In the genomic region with DNA sequence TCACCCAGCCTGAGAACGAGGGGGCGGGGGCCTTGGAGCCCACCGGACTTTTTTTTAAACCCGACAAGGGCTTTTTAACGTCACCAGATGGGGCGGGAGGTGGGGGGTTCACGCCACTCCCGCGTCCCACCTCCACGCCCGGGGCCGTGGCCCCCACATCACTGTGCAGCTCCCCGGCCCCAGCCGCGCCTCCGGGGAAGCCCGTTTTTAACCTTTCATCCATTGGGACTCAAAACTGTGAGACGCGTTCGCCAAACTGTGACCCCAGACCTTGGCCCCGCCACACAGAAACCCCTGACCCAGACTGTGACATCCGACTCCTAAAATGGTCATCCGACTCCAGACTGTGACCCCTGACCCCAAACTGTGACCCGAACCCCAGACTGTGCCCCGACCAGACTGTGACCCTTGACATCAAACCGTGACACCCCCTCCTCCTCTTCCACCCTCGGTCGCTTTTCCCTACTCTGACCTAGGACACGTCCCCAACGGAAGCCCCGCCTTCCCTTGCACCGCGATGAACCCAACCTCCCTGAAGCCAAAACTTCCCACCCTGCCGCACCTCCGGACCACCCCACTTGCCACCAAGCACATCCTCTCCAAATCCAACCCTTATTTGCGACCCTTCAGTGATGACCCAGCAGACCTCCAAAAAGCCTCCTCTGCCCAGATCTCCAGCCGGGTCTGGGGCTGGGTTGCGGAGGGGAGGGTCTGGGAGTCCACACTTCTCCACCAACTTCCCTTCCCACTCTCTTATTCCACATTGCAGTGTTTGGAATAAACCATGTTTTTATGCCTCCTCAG, we compare ENCODE assay signal across 9 cellular contexts.
DNase-seq lines count a peak whose midpoint lies in the region; ATAC-seq and TF ChIP-seq lines count a peak whose summit lies in the region.
"Had no signal": no experiment of that assay in that cellular context is flagged by ENCODE, and none has a peak within 500 bp of the region (broad histone marks: within the 10 kb centered on the region; RNA-seq: fewer than 3 reads in every experiment).

No MANE protein-coding gene starts in this region.

- intact Hi-C loops in tibial artery (cut with DNase I; ENCODE audit: low total_unique reads) = no loop called here

- CTCF ChIA-PET in activated naive CD4-positive, alpha-beta T cell treated with anti-CD3 and anti-CD28 coated beads, Interleukin-2, amount 10 ng/mL, durations not matched to agents 7 days and 5 days (lab: Charles Lee) = no interaction called here

- H3K36me3 Mint-ChIP-seq in activated naive CD4-positive, alpha-beta T cell treated with anti-CD3 and anti-CD28 coated beads, Interleukin-2, amount 10 ng/mL, durations not matched to agents 7 days and 5 days = peaks cover 23% of the 10 kb centered on the region

- no peak overlapping the region for H3K9ac ChIP-seq in iPS-15b (ENCODE audit: low read depth, low read length)

- peaks cover 49% of the 10 kb centered on the region for H3K27me3 Mint-ChIP-seq in activated naive CD4-positive, alpha-beta T cell treated with anti-CD3 and anti-CD28 coated beads, Interleukin-2, amount 10 ng/mL, durations not matched to agents 7 days and 5 days

- H3K9me3 Mint-ChIP-seq in activated naive CD4-positive, alpha-beta T cell treated with anti-CD3 and anti-CD28 coated beads, Interleukin-2, amount 10 ng/mL, durations not matched to agents 7 days and 5 days = no peaks in the 10 kb centered on the region

- peak overlapping the region; percentile 55 for H3K27ac Mint-ChIP-seq in activated naive CD4-positive, alpha-beta T cell treated with anti-CD3 and anti-CD28 coated beads, Interleukin-2, amount 10 ng/mL, durations not matched to agents 7 days and 5 days

- H3K4me1 Mint-ChIP-seq in activated naive CD4-positive, alpha-beta T cell treated with anti-CD3 and anti-CD28 coated beads, Interleukin-2, amount 10 ng/mL, durations not matched to agents 7 days and 5 days = peaks cover 39% of the 10 kb centered on the region

- H3K9me3 ChIP-seq in iPS-15b (ENCODE audit: control insufficient read depth, insufficient read depth, low read length) (no peaks in the 10 kb centered on the region), tibial artery (no peaks in the 10 kb centered on the region)

- H3K4me1 ChIP-seq in iPS-15b (ENCODE audit: control insufficient read depth, insufficient read depth, low read length) (peaks cover 4% of the 10 kb centered on the region), tibial artery (peaks cover 0 to 27% (median 21%) of the 10 kb centered on the region in 4 donors)

- H3K36me3 ChIP-seq in iPS-15b (ENCODE audit: control insufficient read depth, insufficient read depth, low read length) = peaks cover 5% of the 10 kb centered on the region
- H3K36me3 ChIP-seq in tibial artery = peaks cover 11 to 25% (median 21%) of the 10 kb centered on the region in 3 donors

- H3K4me3 Mint-ChIP-seq in activated naive CD4-positive, alpha-beta T cell treated with anti-CD3 and anti-CD28 coated beads, Interleukin-2, amount 10 ng/mL, durations not matched to agents 7 days and 5 days = peak overlapping the region; percentile 77

- H3K4me3 ChIP-seq in iPS-15b (ENCODE audit: low read depth, low read length) (peak overlapping the region; percentile 16), tibial artery (peak overlapping the region; percentile 82 to 99)

- no peaks in the 10 kb centered on the region for H3K27me3 ChIP-seq in iPS-15b (ENCODE audit: control insufficient read depth, insufficient read depth, low read length)
- H3K27me3 ChIP-seq in tibial artery = peaks cover 0 to 29% of the 10 kb centered on the region in 2 donors

- DNase-seq in activated naive CD4-positive, alpha-beta T cell treated with anti-CD3 and anti-CD28 coated beads, Interleukin-2, amount 10 ng/mL, durations not matched to agents 7 days and 5 days = peak; percentile 33
- no peak for DNase-seq in activated naive CD4-positive, alpha-beta T cell treated with anti-CD3 and anti-CD28 coated beads, Interleukin-2, amount 50 U/mL, for 16 hours
- no peak for DNase-seq in tibial artery
- DNase-seq in nucleus accumbens (lab: John Stamatoyannopoulos, UW) = no peak
- no peak for DNase-seq in NCI-H128 (lab: John Stamatoyannopoulos, UW; ENCODE audit: unreplicated experiment)
- DNase-seq: activated CD4-positive, CD25-positive, alpha-beta regulatory T cell had no signal

- H3K27ac ChIP-seq in VCaP = peak overlapping the region; percentile 92
- peak overlapping the region; percentile 83 to 92 for H3K27ac ChIP-seq in tibial artery

- no peak for ATAC-seq in GM21526 (IDR thresholded peaks at IDR 0.05; ENCODE audit: low FRiP score, unreplicated experiment)

- TF ChIP-seq CTCF in VCaP (conservative IDR thresholded peaks at IDR 0.05) = no peak
- no peak for TF ChIP-seq CTCF in tibial artery (IDR thresholded peaks at IDR 0.05)
